Comparison of ENCODE assay signal across 27 cellular contexts in genomic region chr7:55188590-55189446, GRCh38.
A peak's percentile ranks its signal among the peaks of the same experiment; 100 is the strongest.
DNase-seq lines count a peak whose midpoint lies in the region; ATAC-seq, FAIRE-seq and TF ChIP-seq lines count a peak whose summit lies in the region.
"Had no signal": no experiment of that assay in that cellular context is flagged by ENCODE, and none has a peak within 500 bp of the region (broad histone marks: within the 10 kb centered on the region; RNA-seq: fewer than 3 reads in every experiment).

No MANE protein-coding gene starts in this region.

- H3K36me3 ChIP-seq in Peyer's patch (peaks cover 0 to 33% (median 0%) of the 10 kb centered on the region in 3 donors), bronchial epithelial cell (ENCODE audit: control insufficient read depth, insufficient read depth, low read length) (peaks cover 51% of the 10 kb centered on the region), mucosa of descending colon (ENCODE audit: low read depth) (no peaks in the 10 kb centered on the region), smooth muscle cell (ENCODE audit: low read depth) (no peaks in the 10 kb centered on the region), H7 (replicated peaks; ENCODE audit: control insufficient read depth, insufficient read depth, low read length) (no peaks in the 10 kb centered on the region)

- H2AFZ ChIP-seq in smooth muscle cell (ENCODE audit: low read depth): no peak overlapping the region

- peak; percentile 36 for FAIRE-seq in bronchial epithelial cell (lab: Jason Lieb, UNC)
- FAIRE-seq: GM12891 had no signal

- no peaks in the 10 kb centered on the region for H4K20me1 ChIP-seq in smooth muscle cell (ENCODE audit: low read depth)

- H3F3A ChIP-seq in smooth muscle cell (ENCODE audit: low read depth): peaks cover 8% of the 10 kb centered on the region

- TF ChIP-seq CTCF in Peyer's patch (IDR thresholded peaks at IDR 0.05): peak in 1 of 6 experiments; percentile 21
- no peak for TF ChIP-seq CTCF in bronchial epithelial cell (IDR thresholded peaks at IDR 0.05; ENCODE audit: insufficient read depth, low read length, severe bottlenecking)
- TF ChIP-seq CTCF in mucosa of descending colon (IDR thresholded peaks at IDR 0.05): no peak
- no peak for TF ChIP-seq CTCF in smooth muscle cell (IDR thresholded peaks at IDR 0.05; ENCODE audit: borderline replicate concordance, insufficient read depth, poor library complexity, severe bottlenecking)
- no peak for TF ChIP-seq CTCF in GM20000 (IDR thresholded peaks at IDR 0.05; ENCODE audit: extremely low read depth, missing control alignments)

- WGBS in smooth muscle cell (ENCODE audit: low lambda C conversion rate): 75% methylated on average over 20 of the region's 20 CpGs

- H3K4me3 ChIP-seq in Peyer's patch (peak overlapping the region in 3 of 4 donors; percentile 20 to 39 (median 37)), bronchial epithelial cell (ENCODE audit: low read depth, low read length) (no peak overlapping the region), mucosa of descending colon (no peak overlapping the region), smooth muscle cell (peak overlapping the region; percentile 30), H7 (ENCODE audit: insufficient read depth, low read depth, low read length) (no peak overlapping the region)
- H3K4me3 ChIP-seq: gastroesophageal sphincter, tibial artery had no signal

- H3K4me2 ChIP-seq in smooth muscle cell: peak overlapping the region; percentile 41

- H3K4me1 ChIP-seq in Peyer's patch (peaks cover 0 to 39% (median 0%) of the 10 kb centered on the region in 4 donors), mucosa of descending colon (ENCODE audit: low read depth) (peaks cover 7% of the 10 kb centered on the region), smooth muscle cell (ENCODE audit: low read depth) (peaks cover 12% of the 10 kb centered on the region)
- H3K4me1 ChIP-seq: tibial artery had no signal

- no peak overlapping the region for H3K9ac ChIP-seq in smooth muscle cell (ENCODE audit: low read depth)

- intact Hi-C loops in mucosa of descending colon (cut with DNase I, micrococcal nuclease): no loop called here

- peak; percentile 59 to 67 for TF ChIP-seq POLR2A in Peyer's patch (IDR thresholded peaks at IDR 0.05)

- peak; percentile 76 for ATAC-seq in mucosa of descending colon
- ATAC-seq: CD8-positive, alpha-beta T cell; esophagus mucosa; gastroesophageal sphincter; left cardiac atrium; SK-N-SH treated with all-trans-retinoic acid at 6 μM for 48 hours; stimulated activated memory B cell treated with anti-CD40 and anti-IgM and Interleukin-4, amounts not matched to agents 10 μg/mL and 1 μg/mL and 100 μg/mL, for 72 hours had no signal

- H3K27me3 ChIP-seq in Peyer's patch (no peaks in the 10 kb centered on the region), bronchial epithelial cell (ENCODE audit: control insufficient read depth, insufficient read depth, low read length) (no peaks in the 10 kb centered on the region), smooth muscle cell (ENCODE audit: low read depth) (no peaks in the 10 kb centered on the region), H7 (ENCODE audit: control insufficient read depth, insufficient read depth, low read length) (no peaks in the 10 kb centered on the region; the same call in 1 of the 2 replicates)
- H3K27me3 ChIP-seq: gastroesophageal sphincter, tibial artery had no signal

- H3K79me2 ChIP-seq in smooth muscle cell (ENCODE audit: low read depth): no peaks in the 10 kb centered on the region

- H3K9me3 ChIP-seq in Peyer's patch (no peaks in the 10 kb centered on the region), mucosa of descending colon (no peaks in the 10 kb centered on the region), smooth muscle cell (replicated peaks; ENCODE audit: low read depth) (no peaks in the 10 kb centered on the region)
- H3K9me3 ChIP-seq: gastroesophageal sphincter, tibial artery had no signal

- DNase-seq in Peyer's patch (peak; percentile 8 to 83 (median 82)), bronchial epithelial cell (ENCODE audit: low read depth) (no peak), mucosa of descending colon (peak in 1 of 3 donors; percentile 48), smooth muscle cell (lab: John Stamatoyannopoulos, UW; ENCODE audit: unreplicated experiment) (no peak), H7 (no peak), AG08395 (ENCODE audit: low spot score) (no peak), GM20000 (ENCODE audit: low spot score) (no peak), NCI-H2107 treated with DMSO at 0.1 percent for 48 hours (lab: John Stamatoyannopoulos, UW; ENCODE audit: unreplicated experiment) (no peak)
- DNase-seq: activated B cell treated with CpG ODN at 0.5 μM for 24 hours; activated CD4-positive, alpha-beta T cell treated with anti-CD3 and anti-CD28 coated beads, Interleukin-2, amount 50 U/mL, for 48 hours; activated naive CD4-positive, alpha-beta T cell; amniotic stem cell; central memory CD4-positive, alpha-beta T cell; effector CD8-positive, alpha-beta T cell; H9; Kasumi-1; left cardiac atrium; NCI-H1092; NCI-H2029; NCI-H446 treated with DMSO at 0.1 percent for 48 hours; tibial artery had no signal

- H3K27ac ChIP-seq in Peyer's patch (peak overlapping the region in 3 of 4 donors; percentile 47 to 84 (median 83)), smooth muscle cell (ENCODE audit: low read depth) (no peak overlapping the region)
- H3K27ac ChIP-seq: tibial artery had no signal

Comparison
In these comparisons a context has a peak if more than half of its experiments do, and no peak if none do; other contexts are left out.
1. DNase-seq: peak in Peyer's patch (3 of 3); none in bronchial epithelial cell (single experiment), smooth muscle cell (single experiment), H7 (single experiment), AG08395 (single experiment), GM20000 (single experiment) and NCI-H2107 treated with DMSO at 0.1 percent for 48 hours (single experiment).
2. H3K4me3 ChIP-seq: peak in Peyer's patch (3 of 4) and smooth muscle cell (single experiment); none in bronchial epithelial cell (single experiment), mucosa of descending colon (single experiment) and H7 (single experiment).